Comparison of ENCODE assay signal across 3 cellular contexts in the genomic region with DNA sequence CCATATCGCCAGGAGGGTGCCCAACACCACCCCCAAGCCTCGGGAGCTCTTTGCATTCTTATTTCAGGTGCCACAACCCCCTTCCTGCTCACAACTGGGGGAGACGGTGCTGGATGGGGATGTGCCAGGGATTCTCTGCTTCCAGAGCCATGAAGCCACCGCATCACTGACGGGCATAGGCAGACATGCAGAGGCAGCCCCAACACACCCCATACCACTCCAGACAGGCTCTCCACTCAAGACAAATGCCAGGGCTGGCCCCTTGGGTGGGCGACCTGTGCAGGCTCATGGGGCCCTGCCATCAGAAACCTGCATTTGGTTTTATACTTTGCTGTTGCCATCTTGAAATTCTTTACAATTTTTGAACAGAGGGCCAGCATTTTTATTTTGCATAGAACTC.
TF ChIP-seq lines count a peak whose summit lies in the region.

No MANE protein-coding gene starts in this region.

TF ChIP-seq in A549, 52 proteins besides CTCF, POLR2A, EP300 and RAD21:
- TF ChIP-seq ZFP36 (IDR thresholded peaks at IDR 0.05; ENCODE audit: borderline replicate concordance, partially characterized antibody) (no peak), JUN (IDR thresholded peaks at IDR 0.05) (no peak), JUNB (IDR thresholded peaks at IDR 0.05) (no peak), NPAS2 (CRISPR knock-in tag; IDR thresholded peaks at IDR 0.05; ENCODE audit: borderline replicate concordance) (no peak), NR3C1 (IDR thresholded peaks at IDR 0.05) (no peak), EHF (CRISPR knock-in tag; IDR thresholded peaks at IDR 0.05) (no peak), HOXB13 (CRISPR knock-in tag; IDR thresholded peaks at IDR 0.05; ENCODE audit: low read depth) (no peak), BHLHE40 (IDR thresholded peaks at IDR 0.05; ENCODE audit: low read depth, low read length) (no peak), NFE2L2 (conservative IDR thresholded peaks at IDR 0.05; ENCODE audit: low read length) (no peak), TFCP2L1 (CRISPR knock-in tag; IDR thresholded peaks at IDR 0.05) (no peak), RARB (CRISPR knock-in tag; IDR thresholded peaks at IDR 0.05) (no peak), CBX2 (IDR thresholded peaks at IDR 0.05; ENCODE audit: borderline replicate concordance, low read depth) (no peak)
- TF ChIP-seq, protein P1, sequence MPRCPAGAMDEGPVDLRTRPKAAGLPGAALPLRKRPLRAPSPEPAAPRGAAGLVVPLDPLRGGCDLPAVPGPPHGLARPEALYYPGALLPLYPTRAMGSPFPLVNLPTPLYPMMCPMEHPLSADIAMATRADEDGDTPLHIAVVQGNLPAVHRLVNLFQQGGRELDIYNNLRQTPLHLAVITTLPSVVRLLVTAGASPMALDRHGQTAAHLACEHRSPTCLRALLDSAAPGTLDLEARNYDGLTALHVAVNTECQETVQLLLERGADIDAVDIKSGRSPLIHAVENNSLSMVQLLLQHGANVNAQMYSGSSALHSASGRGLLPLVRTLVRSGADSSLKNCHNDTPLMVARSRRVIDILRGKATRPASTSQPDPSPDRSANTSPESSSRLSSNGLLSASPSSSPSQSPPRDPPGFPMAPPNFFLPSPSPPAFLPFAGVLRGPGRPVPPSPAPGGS (IDR thresholded peaks at IDR 0.05): no peak

TF ChIP-seq in IMR-90, 13 proteins besides CTCF, POLR2A, EP300 and RAD21:
- TF ChIP-seq MAFK (IDR thresholded peaks at IDR 0.05; ENCODE audit: low read depth, low read length) (no peak), RFX5 (IDR thresholded peaks at IDR 0.05; ENCODE audit: low read depth, low read length) (no peak), MAZ (IDR thresholded peaks at IDR 0.05; ENCODE audit: borderline replicate concordance, low read depth, low read length) (no peak), ELK1 (IDR thresholded peaks at IDR 0.05; ENCODE audit: borderline replicate concordance, low read depth, low read length) (no peak), CEBPB (IDR thresholded peaks at IDR 0.05; ENCODE audit: low read depth, low read length) (no peak), FOS (IDR thresholded peaks at IDR 0.05; ENCODE audit: low read depth, low read length) (no peak), MXI1 (IDR thresholded peaks at IDR 0.05; ENCODE audit: borderline replicate concordance, low read depth, low read length) (no peak), BHLHE40 (IDR thresholded peaks at IDR 0.05; ENCODE audit: low read depth, low read length) (no peak), NFE2L2 (IDR thresholded peaks at IDR 0.05; ENCODE audit: low read depth, low read length) (no peak), SMC3 (IDR thresholded peaks at IDR 0.05; ENCODE audit: low read depth, low read length) (no peak), RCOR1 (IDR thresholded peaks at IDR 0.05; ENCODE audit: insufficient replicate concordance, low read length) (no peak), CHD1 (IDR thresholded peaks at IDR 0.05; ENCODE audit: low read depth, low read length) (no peak), USF2 (IDR thresholded peaks at IDR 0.05; ENCODE audit: low read depth, low read length) (no peak)

TF ChIP-seq in H1, 55 proteins besides CTCF, POLR2A, EP300 and RAD21:
- TF ChIP-seq FOSL1 (IDR thresholded peaks at IDR 0.05; ENCODE audit: insufficient read depth, low read depth, low read length): no peak
- no peak for TF ChIP-seq TAF7 (optimal IDR thresholded peaks at IDR 0.05; ENCODE audit: borderline replicate concordance, low read depth, low read length)
- TF ChIP-seq ATF3 (IDR thresholded peaks at IDR 0.05; ENCODE audit: insufficient read depth, low read depth, low read length): no peak
- TF ChIP-seq SRF (IDR thresholded peaks at IDR 0.05; ENCODE audit: low read depth, low read length): no peak
- no peak for TF ChIP-seq SIX5 (IDR thresholded peaks at IDR 0.05; ENCODE audit: low read depth, low read length)
- TF ChIP-seq, protein P2, sequence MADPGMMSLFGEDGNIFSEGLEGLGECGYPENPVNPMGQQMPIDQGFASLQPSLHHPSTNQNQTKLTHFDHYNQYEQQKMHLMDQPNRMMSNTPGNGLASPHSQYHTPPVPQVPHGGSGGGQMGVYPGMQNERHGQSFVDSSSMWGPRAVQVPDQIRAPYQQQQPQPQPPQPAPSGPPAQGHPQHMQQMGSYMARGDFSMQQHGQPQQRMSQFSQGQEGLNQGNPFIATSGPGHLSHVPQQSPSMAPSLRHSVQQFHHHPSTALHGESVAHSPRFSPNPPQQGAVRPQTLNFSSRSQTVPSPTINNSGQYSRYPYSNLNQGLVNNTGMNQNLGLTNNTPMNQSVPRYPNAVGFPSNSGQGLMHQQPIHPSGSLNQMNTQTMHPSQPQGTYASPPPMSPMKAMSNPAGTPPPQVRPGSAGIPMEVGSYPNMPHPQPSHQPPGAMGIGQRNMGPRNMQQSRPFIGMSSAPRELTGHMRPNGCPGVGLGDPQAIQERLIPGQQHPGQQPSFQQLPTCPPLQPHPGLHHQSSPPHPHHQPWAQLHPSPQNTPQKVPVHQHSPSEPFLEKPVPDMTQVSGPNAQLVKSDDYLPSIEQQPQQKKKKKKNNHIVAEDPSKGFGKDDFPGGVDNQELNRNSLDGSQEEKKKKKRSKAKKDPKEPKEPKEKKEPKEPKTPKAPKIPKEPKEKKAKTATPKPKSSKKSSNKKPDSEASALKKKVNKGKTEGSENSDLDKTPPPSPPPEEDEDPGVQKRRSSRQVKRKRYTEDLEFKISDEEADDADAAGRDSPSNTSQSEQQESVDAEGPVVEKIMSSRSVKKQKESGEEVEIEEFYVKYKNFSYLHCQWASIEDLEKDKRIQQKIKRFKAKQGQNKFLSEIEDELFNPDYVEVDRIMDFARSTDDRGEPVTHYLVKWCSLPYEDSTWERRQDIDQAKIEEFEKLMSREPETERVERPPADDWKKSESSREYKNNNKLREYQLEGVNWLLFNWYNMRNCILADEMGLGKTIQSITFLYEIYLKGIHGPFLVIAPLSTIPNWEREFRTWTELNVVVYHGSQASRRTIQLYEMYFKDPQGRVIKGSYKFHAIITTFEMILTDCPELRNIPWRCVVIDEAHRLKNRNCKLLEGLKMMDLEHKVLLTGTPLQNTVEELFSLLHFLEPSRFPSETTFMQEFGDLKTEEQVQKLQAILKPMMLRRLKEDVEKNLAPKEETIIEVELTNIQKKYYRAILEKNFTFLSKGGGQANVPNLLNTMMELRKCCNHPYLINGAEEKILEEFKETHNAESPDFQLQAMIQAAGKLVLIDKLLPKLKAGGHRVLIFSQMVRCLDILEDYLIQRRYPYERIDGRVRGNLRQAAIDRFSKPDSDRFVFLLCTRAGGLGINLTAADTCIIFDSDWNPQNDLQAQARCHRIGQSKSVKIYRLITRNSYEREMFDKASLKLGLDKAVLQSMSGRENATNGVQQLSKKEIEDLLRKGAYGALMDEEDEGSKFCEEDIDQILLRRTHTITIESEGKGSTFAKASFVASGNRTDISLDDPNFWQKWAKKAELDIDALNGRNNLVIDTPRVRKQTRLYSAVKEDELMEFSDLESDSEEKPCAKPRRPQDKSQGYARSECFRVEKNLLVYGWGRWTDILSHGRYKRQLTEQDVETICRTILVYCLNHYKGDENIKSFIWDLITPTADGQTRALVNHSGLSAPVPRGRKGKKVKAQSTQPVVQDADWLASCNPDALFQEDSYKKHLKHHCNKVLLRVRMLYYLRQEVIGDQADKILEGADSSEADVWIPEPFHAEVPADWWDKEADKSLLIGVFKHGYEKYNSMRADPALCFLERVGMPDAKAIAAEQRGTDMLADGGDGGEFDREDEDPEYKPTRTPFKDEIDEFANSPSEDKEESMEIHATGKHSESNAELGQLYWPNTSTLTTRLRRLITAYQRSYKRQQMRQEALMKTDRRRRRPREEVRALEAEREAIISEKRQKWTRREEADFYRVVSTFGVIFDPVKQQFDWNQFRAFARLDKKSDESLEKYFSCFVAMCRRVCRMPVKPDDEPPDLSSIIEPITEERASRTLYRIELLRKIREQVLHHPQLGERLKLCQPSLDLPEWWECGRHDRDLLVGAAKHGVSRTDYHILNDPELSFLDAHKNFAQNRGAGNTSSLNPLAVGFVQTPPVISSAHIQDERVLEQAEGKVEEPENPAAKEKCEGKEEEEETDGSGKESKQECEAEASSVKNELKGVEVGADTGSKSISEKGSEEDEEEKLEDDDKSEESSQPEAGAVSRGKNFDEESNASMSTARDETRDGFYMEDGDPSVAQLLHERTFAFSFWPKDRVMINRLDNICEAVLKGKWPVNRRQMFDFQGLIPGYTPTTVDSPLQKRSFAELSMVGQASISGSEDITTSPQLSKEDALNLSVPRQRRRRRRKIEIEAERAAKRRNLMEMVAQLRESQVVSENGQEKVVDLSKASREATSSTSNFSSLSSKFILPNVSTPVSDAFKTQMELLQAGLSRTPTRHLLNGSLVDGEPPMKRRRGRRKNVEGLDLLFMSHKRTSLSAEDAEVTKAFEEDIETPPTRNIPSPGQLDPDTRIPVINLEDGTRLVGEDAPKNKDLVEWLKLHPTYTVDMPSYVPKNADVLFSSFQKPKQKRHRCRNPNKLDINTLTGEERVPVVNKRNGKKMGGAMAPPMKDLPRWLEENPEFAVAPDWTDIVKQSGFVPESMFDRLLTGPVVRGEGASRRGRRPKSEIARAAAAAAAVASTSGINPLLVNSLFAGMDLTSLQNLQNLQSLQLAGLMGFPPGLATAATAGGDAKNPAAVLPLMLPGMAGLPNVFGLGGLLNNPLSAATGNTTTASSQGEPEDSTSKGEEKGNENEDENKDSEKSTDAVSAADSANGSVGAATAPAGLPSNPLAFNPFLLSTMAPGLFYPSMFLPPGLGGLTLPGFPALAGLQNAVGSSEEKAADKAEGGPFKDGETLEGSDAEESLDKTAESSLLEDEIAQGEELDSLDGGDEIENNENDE (IDR thresholded peaks at IDR 0.05; ENCODE audit: insufficient replicate concordance, low read length): no peak
- no peak for TF ChIP-seq KDM4A (IDR thresholded peaks at IDR 0.05; ENCODE audit: low read depth, low read length, severe bottlenecking)
- TF ChIP-seq KDM5A (IDR thresholded peaks at IDR 0.05; ENCODE audit: low read length): no peak
- no peak for TF ChIP-seq EGR1 (IDR thresholded peaks at IDR 0.05; ENCODE audit: borderline replicate concordance, low read depth, low read length)
- no peak for TF ChIP-seq CREB1 (IDR thresholded peaks at IDR 0.05)
- TF ChIP-seq SP2 (IDR thresholded peaks at IDR 0.05; ENCODE audit: low read length): no peak
- TF ChIP-seq CEBPB (IDR thresholded peaks at IDR 0.05; ENCODE audit: low read depth, low read length): no peak
- no peak for TF ChIP-seq YY1 (IDR thresholded peaks at IDR 0.05; ENCODE audit: low read depth, low read length)
- TF ChIP-seq SAP30 (IDR thresholded peaks at IDR 0.05; ENCODE audit: insufficient read depth, insufficient replicate concordance, low read length): no peak
- no peak for TF ChIP-seq ASH2L (IDR thresholded peaks at IDR 0.05; ENCODE audit: low read length)
- no peak for TF ChIP-seq POLR2AphosphoS5 (IDR thresholded peaks at IDR 0.05; ENCODE audit: low read depth, low read length)
- TF ChIP-seq RBBP5 (IDR thresholded peaks at IDR 0.05; ENCODE audit: borderline replicate concordance, low read depth, low read length): no peak
- TF ChIP-seq CTBP2 (IDR thresholded peaks at IDR 0.05; ENCODE audit: borderline replicate concordance, insufficient read depth, insufficient read length, low read length): no peak
- TF ChIP-seq PHF8 (conservative IDR thresholded peaks at IDR 0.05; ENCODE audit: low read depth, low read length): no peak
